8 cellular contexts compared by ENCODE assay signal in genomic region chr1:20486457-20487235, GRCh38. TPM values are rescaled to one million over a fixed set of nuclear protein-coding genes. Genes with fewer than 3 reads are reported as not detected.
DNase-seq lines count a peak whose midpoint lies in the region; ATAC-seq and TF ChIP-seq lines count a peak whose summit lies in the region.

No MANE protein-coding gene starts in this region.

- H3K36me3 ChIP-seq in Caco-2 (ENCODE audit: control insufficient read depth, insufficient read depth, low read length) (0 out of 2 replicates have a peak, but pooled peaks cover 1% of the 10 kb centered on the region), neuronal stem cell (replicated peaks in 1 of 2; ENCODE audit: control insufficient read depth in 2 of 2, insufficient read depth in 2 of 2, low read length in 2 of 2) (no peaks in the 10 kb centered on the region)

- peak overlapping the region; percentile 100 for H3K14ac ChIP-seq in neuronal stem cell (ENCODE audit: low read length)

- peak overlapping the region; percentile 88 for H3K9ac ChIP-seq in neuronal stem cell (ENCODE audit: low read depth, low read length, poor library complexity)

- H2BK120ac ChIP-seq in neuronal stem cell (ENCODE audit: low read depth, low read length) = peak overlapping the region; percentile 84

- no peaks in the 10 kb centered on the region for H3K9me3 ChIP-seq in Caco-2
- no peaks in the 10 kb centered on the region for H3K9me3 ChIP-seq in neuronal stem cell (replicated peaks in 1 of 2; ENCODE audit: control insufficient read depth in 2 of 2, insufficient read depth in 1 of 2, low read depth in 1 of 2, low read length in 2 of 2)

- peaks cover 21% of the 10 kb centered on the region for H3K4me1 Mint-ChIP-seq in Caco-2 (ENCODE audit: low read depth, unreplicated experiment)
- H3K4me1 Mint-ChIP-seq in activated T-cell treated with anti-CD3 and anti-CD28 coated beads, Interleukin-2, amount 50 U/mL, for 72 hours (ENCODE audit: low read depth) = peaks cover 10% of the 10 kb centered on the region

- peak overlapping the region; percentile 66 for H3K4me2 ChIP-seq in neuronal stem cell (ENCODE audit: insufficient read depth, low read length, poor library complexity, severe bottlenecking)

- CTCF ChIA-PET in Caco-2 (lab: Charles Lee) = interaction anchor here (0.8 kb wide), 1 partner anchor 119 kb away, joined by 3 read pairs; no protein-coding TSS in a partner anchor

- no peak overlapping the region for H2BK12ac ChIP-seq in neuronal stem cell (ENCODE audit: low read length)

- H2AK5ac ChIP-seq in neuronal stem cell (ENCODE audit: low read depth, low read length) = peak overlapping the region; percentile 81

- peak overlapping the region; percentile 100 for H3K18ac ChIP-seq in neuronal stem cell (ENCODE audit: low read length)

- peak overlapping the region; percentile 76 for H3K23ac ChIP-seq in neuronal stem cell (ENCODE audit: low read depth, low read length, poor library complexity)

- peak overlapping the region; percentile 68 for H4K91ac ChIP-seq in neuronal stem cell (ENCODE audit: low read depth, low read length, poor library complexity)

- H3K4me1 ChIP-seq in Caco-2 (peaks cover 12% of the 10 kb centered on the region), neuronal stem cell (ENCODE audit: control insufficient read depth in 2 of 2, insufficient read depth in 1 of 2, low read depth in 1 of 2, low read length in 2 of 2) (peaks cover 12% of the 10 kb centered on the region in 2 donors)

- TF ChIP-seq CTCF in Caco-2 (IDR thresholded peaks at IDR 0.05; ENCODE audit: insufficient read depth in 1 of 2, low read depth in 1 of 2, low read length in 1 of 2, severe bottlenecking in 1 of 2, unreplicated experiment in 1 of 2) = no peak

- ATAC-seq in activated T-cell treated with anti-CD3 and anti-CD28 coated beads, Interleukin-2, amount 50 U/mL, for 72 hours (replicated peaks in 1 of 2) = peak; percentile 7 to 11
- ATAC-seq in HG02678 (IDR thresholded peaks at IDR 0.05; ENCODE audit: unreplicated experiment) (no peak), GM19324 (IDR thresholded peaks at IDR 0.05; ENCODE audit: low FRiP score, unreplicated experiment) (no peak)

- POLR2A ChIA-PET in Caco-2 (lab: Charles Lee) = interaction anchor here (0.7 kb wide), 1 partner anchor 10 kb away, joined by 3 read pairs; no protein-coding TSS in a partner anchor

- peaks cover 6% of the 10 kb centered on the region for H3K79me1 ChIP-seq in neuronal stem cell (ENCODE audit: low read depth, low read length)

- H3K27me3 ChIP-seq in Caco-2 (replicated peaks; ENCODE audit: control insufficient read depth, insufficient read depth, low read length) (no peaks in the 10 kb centered on the region), neuronal stem cell (ENCODE audit: control insufficient read depth in 3 of 3, insufficient read depth in 3 of 3, low read depth in 1 of 3, low read length in 3 of 3) (peaks cover 0 to 45% (median 6%) of the 10 kb centered on the region in 3 experiments)

- no peaks in the 10 kb centered on the region for H3K9me3 Mint-ChIP-seq in Caco-2 (ENCODE audit: unreplicated experiment)
- no peaks in the 10 kb centered on the region for H3K9me3 Mint-ChIP-seq in activated T-cell treated with anti-CD3 and anti-CD28 coated beads, Interleukin-2, amount 50 U/mL, for 72 hours

- no CpG with 5 or more reads among the region's 51 CpGs for WGBS in neuronal stem cell (ENCODE audit: extremely low coverage in 2 of 2, insufficient read length in 2 of 2, insufficient replicate concordance in 1 of 2), 2 donors

- TSS peak; percentile 39 for BruUV-seq in Caco-2 (replicated peaks; lab: Mats Ljungman, UMichigan)

- H3K4me3 ChIP-seq in Caco-2 (ENCODE audit: low read depth, low read length) (peak overlapping the region; percentile 68), neuronal stem cell (ENCODE audit: low read length in 2 of 2) (peak overlapping the region; percentile 63 to 92)

- H2AFZ ChIP-seq in neuronal stem cell (ENCODE audit: low read length) = peak overlapping the region; percentile 97

- peak overlapping the region; percentile 71 for H3K27ac Mint-ChIP-seq in Caco-2 (ENCODE audit: unreplicated experiment)
- no peak overlapping the region for H3K27ac Mint-ChIP-seq in activated T-cell treated with anti-CD3 and anti-CD28 coated beads, Interleukin-2, amount 50 U/mL, for 72 hours

- intact Hi-C loops in Caco-2 (cut with micrococcal nuclease; ENCODE audit: unreplicated experiment) = loop anchor here (1.0 to 2.0 kb wide), 2 partner anchors 10 to 46 kb away; no protein-coding TSS in a partner anchor

- H2BK15ac ChIP-seq in neuronal stem cell (ENCODE audit: low read length) = peak overlapping the region; percentile 98

- peak overlapping the region; percentile 79 for H3K4me3 Mint-ChIP-seq in Caco-2 (ENCODE audit: unreplicated experiment)
- peak overlapping the region; percentile 68 to 95 for H3K4me3 Mint-ChIP-seq in activated T-cell treated with anti-CD3 and anti-CD28 coated beads, Interleukin-2, amount 50 U/mL, for 72 hours

- H3K4ac ChIP-seq in neuronal stem cell (ENCODE audit: low read length) = peak overlapping the region; percentile 86

- H4K8ac ChIP-seq in neuronal stem cell (ENCODE audit: low read depth, low read length) = no peak overlapping the region

- no peaks in the 10 kb centered on the region for H3K27me3 Mint-ChIP-seq in Caco-2 (ENCODE audit: insufficient read depth, unreplicated experiment)
- H3K27me3 Mint-ChIP-seq in activated T-cell treated with anti-CD3 and anti-CD28 coated beads, Interleukin-2, amount 50 U/mL, for 72 hours (ENCODE audit: low read depth) = peaks cover 72% of the 10 kb centered on the region

- H3K27ac ChIP-seq in neuronal stem cell (replicated peaks; ENCODE audit: low read length) = peak overlapping the region; percentile 98

- peaks cover 17% of the 10 kb centered on the region for H3K36me3 Mint-ChIP-seq in Caco-2 (ENCODE audit: insufficient read depth, unreplicated experiment)
- H3K36me3 Mint-ChIP-seq in activated T-cell treated with anti-CD3 and anti-CD28 coated beads, Interleukin-2, amount 50 U/mL, for 72 hours (ENCODE audit: insufficient read depth in 2 of 2) = no peaks in the 10 kb centered on the region

- H2BK5ac ChIP-seq in neuronal stem cell (ENCODE audit: low read length) = peak overlapping the region; percentile 83

- DNase-seq in Caco-2 = peak; percentile 92
- peak; percentile 92 for DNase-seq in NCI-H1105 treated with DMSO at 0.1 percent for 48 hours (lab: John Stamatoyannopoulos, UW)
- DNase-seq in activated T-cell treated with anti-CD3 and anti-CD28 coated beads, Interleukin-2, amount 50 U/mL, for 72 hours = peak; percentile 18 to 21
- peak; percentile 37 for DNase-seq in glomerular visceral epithelial cell (ENCODE audit: extremely low spot score)
- peak; percentile 86 for DNase-seq in neuronal stem cell (ENCODE audit: low spot score)
- no peak for DNase-seq in NOMO-1 (lab: John Stamatoyannopoulos, UW; ENCODE audit: unreplicated experiment in 2 of 2)

RNA-seq across cellular contexts. Expression of gene CAMK2N1, which starts 0.6 kb away (rescaled TPM):
- 47.5 and 55.0 TPM in 2 replicates for total RNA-seq in Caco-2 (2022)
- 1 to 10 TPM; 1.2 to 3.0 TPM for total RNA-seq in activated T-cell treated with anti-CD3 and anti-CD28 coated beads, Interleukin-2, amount 50 U/mL, for 72 hours
- 61.9 TPM for polyA plus RNA-seq in neuronal stem cell (2013, experiment 1 of 2)
- polyA plus RNA-seq in neuronal stem cell (2013, experiment 2 of 2) = 63.1 TPM

RNA-seq across cellular contexts. Expression of gene MUL1, which starts 21.3 kb away (rescaled TPM):
- total RNA-seq in Caco-2 (2022) = 18.3 and 18.7 TPM in 2 replicates
- total RNA-seq in activated T-cell treated with anti-CD3 and anti-CD28 coated beads, Interleukin-2, amount 50 U/mL, for 72 hours = 10 to 100 TPM; 17.0 to 20.1 TPM
- polyA plus RNA-seq in neuronal stem cell (2013, experiment 1 of 2) = 10.7 TPM
- polyA plus RNA-seq in neuronal stem cell (2013, experiment 2 of 2) = 10.3 TPM

Comparison
In these comparisons a context has a peak if more than half of its experiments do, and no peak if none do; other contexts are left out.
1. DNase-seq: peak in Caco-2 (2 of 2), NCI-H1105 treated with DMSO at 0.1 percent for 48 hours (single experiment), activated T-cell treated with anti-CD3 and anti-CD28 coated beads, Interleukin-2, amount 50 U/mL, for 72 hours (2 of 2), glomerular visceral epithelial cell (single experiment) and neuronal stem cell (single experiment); none in NOMO-1 (0 of 2).
2. ATAC-seq: peak in activated T-cell treated with anti-CD3 and anti-CD28 coated beads, Interleukin-2, amount 50 U/mL, for 72 hours (2 of 2); none in HG02678 (single experiment) and GM19324 (single experiment).
3. RNA of gene CAMK2N1, which starts 0.6 kb away (total RNA-seq): 47.5 to 55.0 TPM in Caco-2; 1.2 to 3.0 TPM in activated T-cell treated with anti-CD3 and anti-CD28 coated beads, Interleukin-2, amount 50 U/mL, for 72 hours; every median in the first group is over 10 times any median in the second.